19 cellular contexts compared by ENCODE assay signal in the genomic region with DNA sequence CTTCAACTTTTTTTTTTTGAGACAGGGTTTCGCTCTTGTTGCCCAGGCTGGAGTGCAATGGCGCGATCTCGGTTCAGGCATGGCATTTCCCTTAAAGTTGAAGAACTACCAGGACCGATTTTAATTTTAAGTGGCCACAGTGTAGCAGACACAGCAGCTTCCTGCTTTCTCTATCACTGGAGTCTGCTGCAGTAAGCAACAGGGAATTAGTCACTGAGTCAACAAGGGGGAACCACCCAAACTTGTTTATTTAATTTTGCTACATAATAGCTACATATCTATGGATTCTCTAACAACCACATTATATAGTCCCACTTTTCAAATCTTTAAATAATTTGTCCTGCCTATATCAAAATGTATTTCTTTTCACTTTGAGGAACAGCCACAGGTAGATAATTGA.
"Had no signal": no experiment of that assay in that cellular context is flagged by ENCODE, and none has a peak within 500 bp of the region (broad histone marks: within the 10 kb centered on the region; RNA-seq: fewer than 3 reads in every experiment).

No MANE protein-coding gene starts in this region.

- H3K27ac Mint-ChIP-seq: activated CD8-positive, alpha-beta T cell treated with anti-CD3 and anti-CD28 coated beads for 36 hours; activated naive CD8-positive, alpha-beta T cell treated with anti-CD3 and anti-CD28 coated beads, Interleukin-2, amount 50 U/mL, for 24 hours; dendritic cell treated with granulocyte-macrophage colony-stimulating factor and Interleukin-4, amounts not matched to agents 40 ng/mL and 50 ng/mL, for 4 days; effector memory CD8-positive, alpha-beta T cell; memory B cell; natural killer cell treated with Interleukin-12 subunit alpha and Interleukin-12 subunit beta and Interleukin-15 and Interleukin-18, amount 100 ng/mL, for 72 hours had no signal

- H3K4me1 Mint-ChIP-seq: activated naive CD8-positive, alpha-beta T cell treated with anti-CD3 and anti-CD28 coated beads, Interleukin-2, amount 50 U/mL, for 24 hours; memory B cell had no signal

- H3K4me3 ChIP-seq: stomach, tibial artery, uterus had no signal

- H3K27me3 Mint-ChIP-seq: activated CD8-positive, alpha-beta T cell treated with anti-CD3 and anti-CD28 coated beads for 36 hours; activated naive CD8-positive, alpha-beta T cell treated with anti-CD3 and anti-CD28 coated beads, Interleukin-2, amount 50 U/mL, for 24 hours; dendritic cell treated with granulocyte-macrophage colony-stimulating factor and Interleukin-4, amounts not matched to agents 40 ng/mL and 50 ng/mL, for 4 days; effector memory CD8-positive, alpha-beta T cell; natural killer cell treated with Interleukin-12 subunit alpha and Interleukin-12 subunit beta and Interleukin-15 and Interleukin-18, amount 100 ng/mL, for 72 hours; progenitor cell of endocrine pancreas had no signal

- DNase-seq: activated CD4-positive, alpha-beta T cell treated with anti-CD3 and anti-CD28 coated beads for 4 hours; activated CD8-positive, alpha-beta memory T cell treated with anti-CD3 and anti-CD28 coated beads, Interleukin-2, amount 50 U/mL, for 4 hours; activated CD8-positive, alpha-beta T cell treated with anti-CD3 and anti-CD28 coated beads for 36 hours; activated naive CD4-positive, alpha-beta T cell treated with Interleukin-2 at 50 U/mL for 16 hours; activated naive CD8-positive, alpha-beta T cell treated with anti-CD3 and anti-CD28 coated beads, Interleukin-2, amount 50 U/mL, for 24 hours; cerebellar nuclear complex; effector memory CD8-positive, alpha-beta T cell; foreskin keratinocyte; head of caudate nucleus; occipital lobe; small intestine; stomach; tibial artery; uterus; WERI-Rb-1 had no signal

- H3K4me3 Mint-ChIP-seq: activated CD8-positive, alpha-beta T cell treated with anti-CD3 and anti-CD28 coated beads for 36 hours; activated naive CD8-positive, alpha-beta T cell treated with anti-CD3 and anti-CD28 coated beads, Interleukin-2, amount 50 U/mL, for 24 hours; dendritic cell treated with granulocyte-macrophage colony-stimulating factor and Interleukin-4, amounts not matched to agents 40 ng/mL and 50 ng/mL, for 4 days; effector memory CD8-positive, alpha-beta T cell; memory B cell; natural killer cell treated with Interleukin-12 subunit alpha and Interleukin-12 subunit beta and Interleukin-15 and Interleukin-18, amount 100 ng/mL, for 72 hours had no signal
